Comparison of ENCODE assay signal across 26 cellular contexts in the genomic region with DNA sequence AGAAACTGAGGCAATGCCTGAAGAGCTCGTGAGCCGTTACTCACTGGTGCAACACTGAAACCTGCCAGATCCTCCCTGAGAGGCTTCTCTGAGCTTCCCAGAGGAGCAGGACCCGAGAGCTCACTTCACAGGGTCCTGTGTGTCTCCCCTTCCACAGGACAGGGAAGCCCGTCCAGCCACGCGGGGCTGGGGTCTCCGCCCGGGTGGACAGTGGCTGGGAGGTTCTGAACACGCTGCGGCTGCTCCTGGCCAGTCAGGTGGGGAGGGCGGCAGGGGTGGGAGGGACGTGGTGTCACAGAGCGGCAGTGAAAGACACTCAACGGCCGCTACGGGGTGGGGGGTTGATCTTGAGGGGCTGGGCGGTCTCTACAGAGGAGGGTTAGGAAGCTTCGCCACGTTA. TPM values are rescaled to one million over a fixed set of nuclear protein-coding genes. Genes with fewer than 3 reads are reported as not detected.
A peak's percentile ranks its signal among the peaks of the same experiment; 100 is the strongest.
DNase-seq lines count a peak whose midpoint lies in the region; ATAC-seq, FAIRE-seq and TF ChIP-seq lines count a peak whose summit lies in the region.
"Had no signal": no experiment of that assay in that cellular context is flagged by ENCODE, and none has a peak within 500 bp of the region (broad histone marks: within the 10 kb centered on the region; RNA-seq: fewer than 3 reads in every experiment).

No MANE protein-coding gene starts in this region.

- FAIRE-seq in K562 (lab: Jason Lieb, UNC): peak; percentile 32
- FAIRE-seq: A549, colon, small intestine had no signal

- H3K27ac ChIP-seq in 22Rv1 (peak overlapping the region; percentile 55), K562 (ENCODE audit: extremely low read depth, low read depth, low read length) (no peak overlapping the region)
- H3K27ac ChIP-seq: A549, hepatocyte had no signal

- no peaks in the 10 kb centered on the region for H3K9me3 ChIP-seq in K562 (replicated peaks; ENCODE audit: control insufficient read depth, insufficient read depth, low read depth, low read length)
- H3K9me3 ChIP-seq: A549, mucosa of descending colon had no signal

- no peak overlapping the region for H3K4me2 ChIP-seq in K562 (ENCODE audit: insufficient read depth, low read length)
- H3K4me2 ChIP-seq: A549, GM23338, hepatocyte had no signal

- H3K79me2 ChIP-seq in K562 (ENCODE audit: control insufficient read depth, insufficient read depth, low read length): no peaks in the 10 kb centered on the region
- H3K79me2 ChIP-seq: hepatocyte had no signal

- peak overlapping the region in 1 of 2 experiments; percentile 26; a peak in 1 of 4 replicates for H3K9ac ChIP-seq in K562 (ENCODE audit: insufficient read depth in 1 of 2, low read depth in 2 of 2, low read length in 2 of 2)

- peaks cover 18% of the 10 kb centered on the region for H4K20me1 ChIP-seq in K562 (replicated peaks; ENCODE audit: control insufficient read depth, insufficient read depth, low read length)

- intact Hi-C loops in K562 (cut with micrococcal nuclease): loop anchor here (10.0 kb wide), 1 partner anchor 176 kb away; no protein-coding TSS in a partner anchor

- H3K4me3 Mint-ChIP-seq in neural crest cell: no peak overlapping the region
- H3K4me3 Mint-ChIP-seq: activated CD8-positive, alpha-beta T cell treated with anti-CD3 and anti-CD28 coated beads for 36 hours; brain; CD8-positive, alpha-beta memory T cell; GM23338; immature natural killer cell; stimulated activated effector memory CD8-positive, alpha-beta T cell treated with anti-CD3 and anti-CD28 coated beads, Interleukin-12 subunit alpha, Interleukin-12 subunit beta, amount 100 ng/mL, for 72 hours had no signal

- H3K36me3 ChIP-seq in K562 (ENCODE audit: control insufficient read depth, insufficient read depth, low read length): no peaks in the 10 kb centered on the region

- CTCF ChIA-PET in K562 (lab: Yijun Ruan, JAX; ENCODE audit: low intra/inter-chr PET ratio): no interaction called here

- no TSS peak for BruUV-seq in K562 (replicated peaks; lab: Mats Ljungman, UMichigan)

- H3K36me3 Mint-ChIP-seq in neural crest cell (ENCODE audit: low read depth): no peaks in the 10 kb centered on the region
- H3K36me3 Mint-ChIP-seq: CD8-positive, alpha-beta memory T cell; immature natural killer cell; stimulated activated effector memory CD8-positive, alpha-beta T cell treated with anti-CD3 and anti-CD28 coated beads, Interleukin-12 subunit alpha, Interleukin-12 subunit beta, amount 100 ng/mL, for 72 hours had no signal

- peaks cover 20% of the 10 kb centered on the region for H3K27me3 Mint-ChIP-seq in neural crest cell (ENCODE audit: low read depth)
- H3K27me3 Mint-ChIP-seq: brain had no signal

- POLR2A ChIA-PET in K562 (lab: Yijun Ruan, JAX): no interaction called here

- TF ChIP-seq POLR2A in K562 (conservative IDR thresholded peaks at IDR 0.05): no peak

- peaks cover 0 to 35% of the 10 kb centered on the region in 2 experiments; a peak in 2 of 5 replicates for H3K4me1 ChIP-seq in K562 (replicated peaks in 1 of 2; ENCODE audit: control insufficient read depth in 2 of 2, insufficient read depth in 2 of 2, low read length in 2 of 2)
- H3K4me1 ChIP-seq: A549 had no signal

- ATAC-seq in K562: peak; percentile 22
- ATAC-seq: A549; activated CD4-positive, CD25-positive, alpha-beta regulatory T cell treated with anti-CD3 and anti-CD28 coated beads, Interleukin-2, amount 50 U/mL, for 24 hours; activated CD8-positive, alpha-beta T cell treated with anti-CD3 and anti-CD28 coated beads for 36 hours; stimulated activated effector memory CD8-positive, alpha-beta T cell treated with anti-CD3 and anti-CD28 coated beads, Interleukin-12 subunit alpha, Interleukin-12 subunit beta, amount 100 ng/mL, for 72 hours had no signal

- TF ChIP-seq EP300 in K562 (IDR thresholded peaks at IDR 0.05; ENCODE audit: low read length): no peak

- peaks cover 15% of the 10 kb centered on the region for H3K4me1 Mint-ChIP-seq in neural crest cell
- H3K4me1 Mint-ChIP-seq: GM23338, immature natural killer cell had no signal

- peak overlapping the region; percentile 12 for H3K27ac Mint-ChIP-seq in neural crest cell (ENCODE audit: unreplicated experiment)
- H3K27ac Mint-ChIP-seq: activated CD8-positive, alpha-beta T cell treated with anti-CD3 and anti-CD28 coated beads for 36 hours; CD8-positive, alpha-beta memory T cell; GM23338; immature natural killer cell; stimulated activated effector memory CD8-positive, alpha-beta T cell treated with anti-CD3 and anti-CD28 coated beads, Interleukin-12 subunit alpha, Interleukin-12 subunit beta, amount 100 ng/mL, for 72 hours had no signal

- no peak overlapping the region for H2AFZ ChIP-seq in K562 (ENCODE audit: low read depth, low read length)
- H2AFZ ChIP-seq: GM23338, hepatocyte had no signal

- TF ChIP-seq CTCF in 22Rv1 (IDR thresholded peaks at IDR 0.05) (no peak), K562 (IDR thresholded peaks at IDR 0.05 in 2 of 3, conservative IDR thresholded peaks at IDR 0.05 in 1 of 3; ENCODE audit: insufficient read depth in 2 of 3, low read depth in 1 of 3, low read length in 3 of 3) (no peak), neural crest cell (conservative IDR thresholded peaks at IDR 0.05) (no peak)

- 12% methylated on average over 19 of the region's 19 CpGs for WGBS in K562 (ENCODE audit: insufficient coverage, low coverage, missing lambda C conversion rate)

- H3K27me3 ChIP-seq in K562 (ENCODE audit: control insufficient read depth in 2 of 2, insufficient read depth in 2 of 2, low read length in 2 of 2): peaks cover 26 to 52% of the 10 kb centered on the region in 2 experiments
- H3K27me3 ChIP-seq: hepatocyte had no signal

- no peak overlapping the region for H3K4me3 ChIP-seq in K562
- H3K4me3 ChIP-seq: A549, GM23338, hepatocyte, mucosa of descending colon had no signal

- TF ChIP-seq RAD21 in K562 (CRISPR knock-in tag; conservative IDR thresholded peaks at IDR 0.05 in 1 of 2, IDR thresholded peaks at IDR 0.05 in 1 of 2): no peak

- in situ Hi-C loops in K562 (cut with MboI): no loop called here

- DNase-seq in NCI-H1417 (lab: John Stamatoyannopoulos, UW): peak in 2 of 3 experiments; percentile 46 to 63
- DNase-seq in NCI-H1417 treated with DMSO at 0.1 percent for 48 hours (lab: John Stamatoyannopoulos, UW): no peak
- peak in 1 of 4 experiments; percentile 51 for DNase-seq in K562 (ENCODE audit: extremely low read depth in 1 of 4, low spot score in 3 of 4)
- no peak for DNase-seq in neural crest cell (ENCODE audit: low read depth, low spot score)
- no peak for DNase-seq in NCI-H774 (lab: John Stamatoyannopoulos, UW)
- no peak for DNase-seq in SW 1271 (lab: John Stamatoyannopoulos, UW)
- DNase-seq in 8988T: no peak
- DNase-seq: activated CD8-positive, alpha-beta T cell treated with anti-CD3 and anti-CD28 coated beads for 36 hours; activated naive CD4-positive, alpha-beta T cell; effector memory CD4-positive, alpha-beta T cell; foreskin fibroblast; immature natural killer cell; KG1; SIG-M5; stimulated activated CD4-positive, alpha-beta T cell treated with anti-CD3 and anti-CD28 coated beads, Interleukin-2, amount 100 ng/mL, for 24 hours had no signal

- H3K9me1 ChIP-seq in K562 (ENCODE audit: control insufficient read depth, insufficient read depth, low read length): no peaks in the 10 kb centered on the region

- no peaks in the 10 kb centered on the region for H3K9me3 Mint-ChIP-seq in neural crest cell
- H3K9me3 Mint-ChIP-seq: activated CD8-positive, alpha-beta T cell treated with anti-CD3 and anti-CD28 coated beads for 36 hours; brain; CD8-positive, alpha-beta memory T cell; GM23338; stimulated activated effector memory CD8-positive, alpha-beta T cell treated with anti-CD3 and anti-CD28 coated beads, Interleukin-12 subunit alpha, Interleukin-12 subunit beta, amount 100 ng/mL, for 72 hours had no signal

RNA-seq across cellular contexts. Expression of gene ZDHHC11, which starts 0.3 kb away (rescaled TPM):
- total RNA-seq in K562 (2011; cell fraction: chromatin; rRNA removed; ENCODE audit: low replicate concordance): 13.2 and 31.1 TPM in 2 replicates
- 14.7 and 17.7 TPM in 2 replicates for total RNA-seq in K562 (2011; cell fraction: nucleolus; rRNA removed)
- total RNA-seq in K562 (2011; cell fraction: nucleoplasm; rRNA removed): 11.8 and 18.1 TPM in 2 replicates
- total RNA-seq in K562 (2014; rRNA removed) (0.20 and 1.5 TPM in 2 replicates), K562 (2014; rRNA removed; fragmentation: Illumina TruSeq; extraction: Trizol) (0.40 and 0.45 TPM in 2 replicates), K562 (2015; rRNA removed; fragmentation: Illumina TruSeq; extraction: Trizol) (0.29 and 0.30 TPM in 2 replicates), K562 (2021) (2.2 and 2.3 TPM in 2 replicates), neural crest cell (14.5 and 17.2 TPM in 2 replicates)
- polyA plus RNA-seq in K562 (2011; rRNA removed) (0.99 and 1.2 TPM in 2 replicates), K562 (2014; fragmentation: Illumina TruSeq; extraction: Trizol) (0.52 and 1.4 TPM in 2 replicates), K562 (2014; fragmentation: Nextera tagmentation; extraction: Ambion mirVana) (under 1 TPM; 0.07 to 0.21 TPM), K562 (2014; rRNA removed) (0.97 and 1.4 TPM in 2 replicates)
- 0.52 and 1.3 TPM in 2 replicates for polyA plus RNA-seq in K562 (2011; cell fraction: cytosol; rRNA removed)
- 6.0 and 14.9 TPM in 2 replicates for polyA plus RNA-seq in K562 (2011; cell fraction: nucleus; rRNA removed)
- polyA plus RNA-seq in K562 (2012): 1.5 and 6.1 TPM in 2 replicates
- polyA minus RNA-seq in K562 (2011; rRNA and poly(A)+ RNA removed): 0.81 and 1.1 TPM in 2 replicates
- polyA minus RNA-seq in K562 (2011; cell fraction: cytosol; rRNA and poly(A)+ RNA removed): 1.3 and 1.4 TPM in 2 replicates
- polyA minus RNA-seq in K562 (2011; cell fraction: nucleus; rRNA and poly(A)+ RNA removed): 2.3 and 4.4 TPM in 2 replicates
- polyA plus RNA-seq: CD8-positive, alpha-beta memory T cell; immature natural killer cell had no signal

RNA-seq across cellular contexts. Expression of gene BRD9, which starts 41.5 kb away (rescaled TPM):
- 217 and 274 TPM in 2 replicates for total RNA-seq in K562 (2011; cell fraction: chromatin; rRNA removed; ENCODE audit: low replicate concordance)
- 94.6 and 102 TPM in 2 replicates for total RNA-seq in K562 (2011; cell fraction: nucleolus; rRNA removed)
- total RNA-seq in K562 (2011; cell fraction: nucleoplasm; rRNA removed): 114 and 119 TPM in 2 replicates
- total RNA-seq in K562 (2014; rRNA removed) (52.8 and 58.5 TPM in 2 replicates), K562 (2014; rRNA removed; fragmentation: Illumina TruSeq; extraction: Trizol) (37.9 and 39.5 TPM in 2 replicates), K562 (2015; rRNA removed; fragmentation: Illumina TruSeq; extraction: Trizol) (43.1 and 44.9 TPM in 2 replicates), K562 (2021) (62.3 and 68.7 TPM in 2 replicates), neural crest cell (77.3 and 80.1 TPM in 2 replicates)
- polyA plus RNA-seq in K562 (2011; rRNA removed) (17.3 and 18.0 TPM in 2 replicates), K562 (2014; fragmentation: Illumina TruSeq; extraction: Trizol) (49.7 and 54.7 TPM in 2 replicates), K562 (2014; fragmentation: Nextera tagmentation; extraction: Ambion mirVana) (1 to 10 TPM; 2.4 to 3.7 TPM), K562 (2014; rRNA removed) (51.8 and 56.4 TPM in 2 replicates)
- polyA plus RNA-seq in K562 (2011; cell fraction: cytosol; rRNA removed): 14.1 and 18.3 TPM in 2 replicates
- polyA plus RNA-seq in K562 (2011; cell fraction: nucleus; rRNA removed): 96.2 and 143 TPM in 2 replicates
- 36.5 and 41.6 TPM in 2 replicates for polyA plus RNA-seq in K562 (2012)
- polyA minus RNA-seq in K562 (2011; rRNA and poly(A)+ RNA removed): 23.4 and 26.6 TPM in 2 replicates
- 16.0 and 18.9 TPM in 2 replicates for polyA minus RNA-seq in K562 (2011; cell fraction: cytosol; rRNA and poly(A)+ RNA removed)
- polyA minus RNA-seq in K562 (2011; cell fraction: nucleus; rRNA and poly(A)+ RNA removed): 54.1 and 62.2 TPM in 2 replicates

RNA-seq across cellular contexts. Expression of gene TRIP13, which starts 41.6 kb away (rescaled TPM):
- 80.8 and 99.7 TPM in 2 replicates for total RNA-seq in K562 (2011; cell fraction: chromatin; rRNA removed; ENCODE audit: low replicate concordance)
- 42.2 and 50.7 TPM in 2 replicates for total RNA-seq in K562 (2011; cell fraction: nucleolus; rRNA removed)
- 38.0 and 41.1 TPM in 2 replicates for total RNA-seq in K562 (2011; cell fraction: nucleoplasm; rRNA removed)
- total RNA-seq in K562 (2014; rRNA removed) (48.2 and 68.7 TPM in 2 replicates), K562 (2014; rRNA removed; fragmentation: Illumina TruSeq; extraction: Trizol) (55.2 and 56.8 TPM in 2 replicates), K562 (2015; rRNA removed; fragmentation: Illumina TruSeq; extraction: Trizol) (45.1 and 50.8 TPM in 2 replicates), K562 (2021) (50.0 and 53.2 TPM in 2 replicates), neural crest cell (27.6 and 32.6 TPM in 2 replicates)
- polyA plus RNA-seq in K562 (2011; rRNA removed) (93.2 and 116 TPM in 2 replicates), K562 (2014; fragmentation: Illumina TruSeq; extraction: Trizol) (62.6 and 73.0 TPM in 2 replicates), K562 (2014; fragmentation: Nextera tagmentation; extraction: Ambion mirVana) (10 to 100 TPM; 24.1 to 28.9 TPM), K562 (2014; rRNA removed) (65.2 and 73.4 TPM in 2 replicates)
- polyA plus RNA-seq in K562 (2011; cell fraction: cytosol; rRNA removed): 35.6 and 39.2 TPM in 2 replicates
- 107 and 115 TPM in 2 replicates for polyA plus RNA-seq in K562 (2011; cell fraction: nucleus; rRNA removed)
- 39.7 and 46.2 TPM in 2 replicates for polyA plus RNA-seq in K562 (2012)
- 74.7 and 79.6 TPM in 2 replicates for polyA minus RNA-seq in K562 (2011; rRNA and poly(A)+ RNA removed)
- polyA minus RNA-seq in K562 (2011; cell fraction: cytosol; rRNA and poly(A)+ RNA removed): 37.0 and 47.0 TPM in 2 replicates
- 20.7 and 35.1 TPM in 2 replicates for polyA minus RNA-seq in K562 (2011; cell fraction: nucleus; rRNA and poly(A)+ RNA removed)

Comparison
In these comparisons a context has a peak if more than half of its experiments do, and no peak if none do; other contexts are left out.
1. DNase-seq: peak in NCI-H1417 (2 of 3); none in NCI-H1417 treated with DMSO at 0.1 percent for 48 hours (single experiment), neural crest cell (single experiment), NCI-H774 (single experiment), SW 1271 (0 of 2) and 8988T (single experiment).